Comparison of ENCODE assay signal across 8 cellular contexts in the genomic region with DNA sequence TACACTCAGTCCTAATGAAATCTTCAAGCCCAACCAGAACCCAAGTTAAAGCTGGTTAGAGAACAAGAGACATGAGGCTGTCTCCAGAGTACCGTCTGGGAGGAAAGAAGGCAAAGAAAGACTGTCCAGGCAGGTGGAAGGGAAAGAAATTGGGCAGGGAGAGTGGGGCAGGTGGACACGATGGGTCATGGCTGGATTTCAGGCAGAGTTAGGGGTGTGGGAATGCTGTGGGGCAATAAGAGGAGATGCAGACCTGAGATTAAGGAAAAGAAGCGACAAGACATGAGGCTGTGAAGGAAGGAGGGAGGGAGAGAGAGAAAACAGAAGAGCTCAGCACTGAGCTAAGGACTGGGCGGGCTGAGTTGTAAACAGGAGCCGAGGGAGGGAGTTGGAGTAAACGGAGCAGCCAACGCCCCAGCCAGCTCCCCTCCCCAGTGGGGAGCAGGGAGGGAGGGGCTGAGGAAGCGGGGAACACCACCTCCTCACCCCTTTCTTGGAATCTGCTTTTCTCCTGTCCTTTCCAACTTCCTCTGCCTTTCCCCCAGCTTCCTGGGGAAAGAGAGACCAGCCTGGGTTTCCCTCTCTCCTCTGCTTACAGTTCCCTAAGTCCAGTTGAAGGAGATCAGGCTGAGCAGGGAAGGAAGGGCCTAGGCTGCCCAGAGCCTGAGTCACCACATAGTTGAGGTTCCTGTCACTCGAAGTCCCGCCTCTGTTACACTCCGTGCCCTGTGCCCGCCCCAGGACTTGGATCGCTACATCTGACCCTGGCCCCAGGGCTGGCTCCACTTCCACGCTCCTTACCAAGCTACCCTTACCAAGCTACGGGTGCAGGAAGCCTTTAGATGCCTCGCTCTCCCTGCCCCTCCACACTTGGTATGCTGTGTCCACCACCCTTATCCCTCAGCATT. TPM values are rescaled to one million over a fixed set of nuclear protein-coding genes. Genes with fewer than 3 reads are reported as not detected.
DNase-seq lines count a peak whose midpoint lies in the region; ATAC-seq and TF ChIP-seq lines count a peak whose summit lies in the region.

No MANE protein-coding gene starts in this region.

- H3K4me3 Mint-ChIP-seq in T-helper 2 cell treated with Interferon-gamma antibody and Interleukin-4, amounts not matched to agents 5 μg/mL and 100 μg/mL, for 36 hours = peak overlapping the region; percentile 73

- no peaks in the 10 kb centered on the region for H3K27me3 Mint-ChIP-seq in T-helper 2 cell treated with Interferon-gamma antibody and Interleukin-4, amounts not matched to agents 5 μg/mL and 100 μg/mL, for 36 hours (ENCODE audit: low read depth)

- CTCF ChIA-PET in AG04449 (lab: Yijun Ruan, JAX) = interaction anchor here (0.5 to 19.1 kb wide), 9 partner anchors 7 to 163 kb away, joined by 3 to 337 read pairs (median 10); a partner anchor contains a TSS

- intact Hi-C loops in left colon (cut with DNase I, micrococcal nuclease) = loop anchor here in 1 of 2 donors (10.0 kb wide), 1 partner anchor 158 kb away; no protein-coding TSS in a partner anchor

- H3K9me3 Mint-ChIP-seq in T-helper 2 cell treated with Interferon-gamma antibody and Interleukin-4, amounts not matched to agents 5 μg/mL and 100 μg/mL, for 36 hours = no peaks in the 10 kb centered on the region

- peaks cover 9% of the 10 kb centered on the region for H3K36me3 Mint-ChIP-seq in T-helper 2 cell treated with Interferon-gamma antibody and Interleukin-4, amounts not matched to agents 5 μg/mL and 100 μg/mL, for 36 hours (ENCODE audit: low read depth)

- H3K4me1 Mint-ChIP-seq in T-helper 2 cell treated with Interferon-gamma antibody and Interleukin-4, amounts not matched to agents 5 μg/mL and 100 μg/mL, for 36 hours (ENCODE audit: low read depth) = peaks cover 77% of the 10 kb centered on the region

- H3K27ac Mint-ChIP-seq in T-helper 2 cell treated with Interferon-gamma antibody and Interleukin-4, amounts not matched to agents 5 μg/mL and 100 μg/mL, for 36 hours = peak overlapping the region; percentile 99

- POLR2A ChIA-PET in AG04449 (lab: Yijun Ruan, JAX) = interaction anchor here (0.6 to 4.7 kb wide), 14 partner anchors 9 to 288 kb away, joined by 3 to 77 read pairs (median 5); a partner anchor contains a TSS

- ATAC-seq in left colon = peak; percentile 68
- peak; percentile 14 for ATAC-seq in stimulated activated naive CD8-positive, alpha-beta T cell treated with anti-CD3 and anti-CD28 coated beads, Interleukin-15, Interleukin-2, amounts not matched to agents 100 U/mL and 50 U/mL, for 24 hours
- ATAC-seq in HG02642 (IDR thresholded peaks at IDR 0.05; ENCODE audit: poor library complexity, unreplicated experiment) = no peak

- DNase-seq in AG04449 (ENCODE audit: low read depth, low spot score) (peak; percentile 77), HS-5 (ENCODE audit: low read depth) (peak; percentile 99), cerebellar cortex (ENCODE audit: low spot score) (peak; percentile 77), left colon (peak; percentile 87 to 95), NCI-H345 treated with DMSO at 0.1 percent for 48 hours (lab: John Stamatoyannopoulos, UW; ENCODE audit: unreplicated experiment) (no peak)
- DNase-seq in T-helper 2 cell treated with Interferon-gamma antibody and Interleukin-4, amounts not matched to agents 5 μg/mL and 100 μg/mL, for 36 hours (ENCODE audit: low spot score) = peak; percentile 49
- DNase-seq in stimulated activated naive CD8-positive, alpha-beta T cell treated with anti-CD3 and anti-CD28 coated beads, Interleukin-15, Interleukin-2, amounts not matched to agents 100 U/mL and 50 U/mL, for 24 hours = peak; percentile 51

- TF ChIP-seq CTCF in AG04449 (IDR thresholded peaks at IDR 0.05; ENCODE audit: insufficient read depth, low read length, missing control alignments) = no peak

- peak overlapping the region; percentile 45 for H3K4me3 ChIP-seq in AG04449 (ENCODE audit: low read depth, low read length)

RNA-seq across cellular contexts. Expression of a gene that starts 6.6 kb away (rescaled TPM):
- total RNA-seq in left colon = 100 to 1,000 TPM; 629 to 631 TPM

RNA-seq across cellular contexts. Expression of a gene that starts 20.5 kb away (rescaled TPM):
- 1,000 to 10,000 TPM; 1,192 to 1,207 TPM for total RNA-seq in left colon

RNA-seq across cellular contexts. Expression of a gene that starts 38.1 kb away (rescaled TPM):
- total RNA-seq in left colon = 10 to 100 TPM; 14.0 to 14.7 TPM

RNA-seq across cellular contexts. Expression of a gene that starts 48.5 kb away (rescaled TPM):
- total RNA-seq in left colon = 10 to 100 TPM; 84.5 to 96.6 TPM

RNA-seq across cellular contexts. Expression of a gene that starts 59.4 kb away (rescaled TPM):
- 10 to 100 TPM; 45.4 to 57.9 TPM for total RNA-seq in left colon
